ENCODE assay signal across 8 cellular contexts in the genomic region with DNA sequence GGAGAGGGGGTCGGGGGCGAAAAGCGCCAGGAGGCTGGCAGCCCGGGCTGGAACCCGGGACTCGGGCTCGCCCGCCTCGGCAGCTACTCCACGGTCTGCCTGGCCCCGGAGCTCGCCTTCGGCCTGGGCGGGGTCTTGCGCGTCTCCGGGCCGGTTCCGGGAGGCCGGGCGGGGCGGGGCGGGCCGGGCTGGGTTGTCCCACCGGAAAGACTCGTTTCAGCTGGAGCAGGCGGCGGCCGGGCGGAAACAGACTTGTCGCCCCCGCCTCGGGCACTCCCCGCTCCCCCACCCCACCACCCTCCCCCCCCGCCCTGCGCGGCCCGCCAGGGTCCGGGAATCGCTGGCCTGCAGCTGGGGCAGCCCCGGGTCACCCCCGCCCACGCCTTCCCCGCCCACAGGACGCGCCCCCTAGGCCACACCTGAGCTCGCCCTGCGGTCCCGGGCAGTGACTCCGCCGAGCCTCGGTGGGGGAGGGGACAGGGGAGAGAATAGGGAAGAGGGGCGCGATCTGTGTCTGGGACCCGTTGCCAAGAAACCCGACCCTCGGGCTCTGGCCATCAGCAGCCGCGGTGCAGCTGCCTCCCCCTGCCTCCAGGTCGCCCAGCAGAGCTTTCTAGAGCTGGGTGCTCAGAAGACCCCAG.
DNase-seq lines count a peak whose midpoint lies in the region; ATAC-seq, FAIRE-seq and TF ChIP-seq lines count a peak whose summit lies in the region.

No MANE protein-coding gene starts in this region.

- no peak for TF ChIP-seq POLR2A in H54 (IDR thresholded peaks at IDR 0.05; ENCODE audit: low read depth, low read length)

- peaks cover 0 to 16% (median 3%) of the 10 kb centered on the region in 5 experiments for H3K9me3 Mint-ChIP-seq in brain
- peaks cover 0 to 4% of the 10 kb centered on the region in 2 donors for H3K9me3 Mint-ChIP-seq in stimulated activated naive B cell treated with anti-CD40 and anti-IgM and Interleukin-4, amounts not matched to agents 10 μg/mL and 1 μg/mL and 100 μg/mL, for 72 hours

- H3K4me3 Mint-ChIP-seq in brain: peak overlapping the region in 3 of 5 experiments; percentile 73 to 84 (median 81)
- peak overlapping the region; percentile 76 to 77 for H3K4me3 Mint-ChIP-seq in stimulated activated naive B cell treated with anti-CD40 and anti-IgM and Interleukin-4, amounts not matched to agents 10 μg/mL and 1 μg/mL and 100 μg/mL, for 72 hours

- ATAC-seq in stimulated activated naive B cell treated with anti-CD40 and anti-IgM and Interleukin-4, amounts not matched to agents 10 μg/mL and 1 μg/mL and 100 μg/mL, for 72 hours (replicated peaks): peak; percentile 58 to 70
- no peak for ATAC-seq in HG03521 (IDR thresholded peaks at IDR 0.05; ENCODE audit: unreplicated experiment)

- H3K36me3 Mint-ChIP-seq in brain: no peaks in the 10 kb centered on the region
- no peaks in the 10 kb centered on the region for H3K36me3 Mint-ChIP-seq in stimulated activated naive B cell treated with anti-CD40 and anti-IgM and Interleukin-4, amounts not matched to agents 10 μg/mL and 1 μg/mL and 100 μg/mL, for 72 hours

- H3K27ac Mint-ChIP-seq in brain: peak overlapping the region in 1 of 5 experiments; percentile 84
- H3K27ac Mint-ChIP-seq in stimulated activated naive B cell treated with anti-CD40 and anti-IgM and Interleukin-4, amounts not matched to agents 10 μg/mL and 1 μg/mL and 100 μg/mL, for 72 hours: no peak overlapping the region

- H3K4me1 Mint-ChIP-seq in brain: peaks cover 17% of the 10 kb centered on the region
- peaks cover 2 to 6% of the 10 kb centered on the region in 2 donors for H3K4me1 Mint-ChIP-seq in stimulated activated naive B cell treated with anti-CD40 and anti-IgM and Interleukin-4, amounts not matched to agents 10 μg/mL and 1 μg/mL and 100 μg/mL, for 72 hours

- TF ChIP-seq CTCF in brain (conservative IDR thresholded peaks at IDR 0.05): no peak

- no peak for FAIRE-seq in H54 (lab: Jason Lieb, UNC)

- DNase-seq in HPDE6-E6E7 (ENCODE audit: extremely low spot score) (peak; percentile 63), iPS-NIHi7 (ENCODE audit: extremely low spot score) (peak; percentile 91), pons (ENCODE audit: low spot score) (no peak), cerebellar nuclear complex (lab: John Stamatoyannopoulos, UW) (no peak), H54 (ENCODE audit: insufficient read length, low spot score) (no peak)
- DNase-seq in stimulated activated naive B cell treated with anti-CD40 and anti-IgM and Interleukin-4, amounts not matched to agents 10 μg/mL and 1 μg/mL and 100 μg/mL, for 72 hours: peak; percentile 17

- peaks cover 66% of the 10 kb centered on the region for H3K27me3 Mint-ChIP-seq in brain
- peaks cover 41 to 63% of the 10 kb centered on the region in 2 donors for H3K27me3 Mint-ChIP-seq in stimulated activated naive B cell treated with anti-CD40 and anti-IgM and Interleukin-4, amounts not matched to agents 10 μg/mL and 1 μg/mL and 100 μg/mL, for 72 hours

Comparison
In these comparisons a context has a peak if more than half of its experiments do, and no peak if none do; other contexts are left out.
1. DNase-seq: peak in HPDE6-E6E7 (single experiment), iPS-NIHi7 (single experiment) and stimulated activated naive B cell treated with anti-CD40 and anti-IgM and Interleukin-4, amounts not matched to agents 10 μg/mL and 1 μg/mL and 100 μg/mL, for 72 hours (single experiment); none in pons (single experiment), cerebellar nuclear complex (0 of 2) and H54 (single experiment).